ENCODE assay signal across 18 cellular contexts in the genomic region with DNA sequence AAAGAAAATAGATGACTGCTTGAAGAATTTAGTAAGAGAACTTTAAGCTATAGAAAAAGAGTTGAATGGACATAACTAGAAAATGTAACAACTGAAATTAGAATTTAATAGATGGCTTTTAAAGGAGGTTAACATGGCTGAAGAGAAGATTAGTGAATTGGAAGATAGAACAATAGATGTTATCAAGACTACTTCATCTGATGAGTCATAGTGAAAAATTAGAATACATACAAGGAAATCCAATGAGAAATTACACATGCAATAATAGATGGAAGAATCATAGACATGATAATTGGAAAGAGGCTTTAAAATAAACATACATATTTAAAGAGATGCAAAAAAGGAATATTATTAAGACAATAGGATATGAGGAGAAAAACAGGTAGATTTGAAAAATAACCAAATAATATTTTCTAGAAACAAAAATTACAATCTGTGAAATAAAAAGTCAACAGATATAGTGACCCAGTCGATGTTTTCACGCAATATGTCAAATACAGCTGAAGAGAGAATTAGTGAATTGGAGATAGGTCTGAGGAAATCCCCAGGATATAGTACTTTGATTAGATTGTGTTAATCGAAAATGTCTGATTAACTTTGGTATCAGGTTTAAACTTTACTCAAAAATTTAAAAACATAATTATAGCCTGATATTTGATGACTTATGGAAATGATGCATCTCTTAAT. TPM values are rescaled to one million over a fixed set of nuclear protein-coding genes. Genes with fewer than 3 reads are reported as not detected.
DNase-seq lines count a peak whose midpoint lies in the region; ATAC-seq and TF ChIP-seq lines count a peak whose summit lies in the region.
"Had no signal": no experiment of that assay in that cellular context is flagged by ENCODE, and none has a peak within 500 bp of the region (broad histone marks: within the 10 kb centered on the region; RNA-seq: fewer than 3 reads in every experiment).

No MANE protein-coding gene starts in this region.

- TF ChIP-seq CTCF in SK-N-SH (IDR thresholded peaks at IDR 0.05) (no peak), WTC11 (IDR thresholded peaks at IDR 0.05) (no peak), fibroblast of mammary gland (conservative IDR thresholded peaks at IDR 0.05; ENCODE audit: control insufficient read depth, insufficient read depth, low read depth, low read length) (no peak)

- H3K27ac Mint-ChIP-seq in WTC11, result no peak overlapping the region
- H3K27ac Mint-ChIP-seq in naive thymus-derived CD4-positive, alpha-beta T cell, result peak overlapping the region in 1 of 9 donors; percentile 52

- TF ChIP-seq EP300 in SK-N-SH (IDR thresholded peaks at IDR 0.05; ENCODE audit: borderline replicate concordance in 1 of 2, low read depth in 1 of 2, low read length in 1 of 2), result no peak

- CTCF ChIA-PET in SK-N-SH (lab: Yijun Ruan, JAX), result interaction anchor here (0.6 to 7.4 kb wide), 6 partner anchors 12 to 455 kb away, joined by 3 to 31 read pairs (median 10); no protein-coding TSS in a partner anchor
- CTCF ChIA-PET in WTC11 (lab: Charles Lee), result interaction anchor here (0.6 to 2.9 kb wide), 5 partner anchors 49 to 317 kb away, joined by 3 to 14 read pairs (median 4); no protein-coding TSS in a partner anchor
- CTCF ChIA-PET in naive thymus-derived CD4-positive, alpha-beta T cell (lab: Charles Lee), result interaction anchor here (0.7 to 1.4 kb wide), 3 partner anchors 44 to 815 kb away, joined by 3 read pairs; no protein-coding TSS in a partner anchor

- no peak overlapping the region for H3K4me3 Mint-ChIP-seq in WTC11
- H3K4me3 Mint-ChIP-seq in naive thymus-derived CD4-positive, alpha-beta T cell, result no peak overlapping the region

- peaks cover 52% of the 10 kb centered on the region for H3K36me3 Mint-ChIP-seq in WTC11
- H3K36me3 Mint-ChIP-seq in naive thymus-derived CD4-positive, alpha-beta T cell, result peaks cover 20 to 82% (median 56%) of the 10 kb centered on the region in 5 donors

- WGBS in SK-N-SH (ENCODE audit: low lambda C conversion rate), result 56% methylated on average over 3 of the region's 3 CpGs

- intact Hi-C loops in naive thymus-derived CD4-positive, alpha-beta T cell (cut with micrococcal nuclease), result loop anchor here in 1 of 2 donors (10.0 kb wide), 1 partner anchor 292 kb away; no protein-coding TSS in a partner anchor

- POLR2A ChIA-PET in SK-N-SH (lab: Yijun Ruan, JAX) (no interaction called here), WTC11 (lab: Charles Lee) (no interaction called here)
- POLR2A ChIA-PET in naive thymus-derived CD4-positive, alpha-beta T cell (lab: Charles Lee), result interaction anchor here (0.7 to 1.1 kb wide), 2 partner anchors 28 to 151 kb away, joined by 3 read pairs; partner anchors contain the start of gene CAT

- no peaks in the 10 kb centered on the region for H3K9me2 ChIP-seq in SK-N-SH

- no peaks in the 10 kb centered on the region for H3K79me2 ChIP-seq in SK-N-SH (ENCODE audit: insufficient read depth)

- H3K36me3 ChIP-seq in SK-N-SH (replicated peaks in 1 of 2; ENCODE audit: control insufficient read depth in 1 of 2, insufficient read depth in 2 of 2, low read length in 1 of 2), result peaks cover 77 to 84% of the 10 kb centered on the region in 2 experiments
- peaks cover 0 to 77% (median 4%) of the 10 kb centered on the region in 3 experiments for H3K36me3 ChIP-seq in naive thymus-derived CD4-positive, alpha-beta T cell (ENCODE audit: control insufficient read depth in 2 of 3, insufficient read depth in 3 of 3, low read length in 3 of 3)

- H3K27me3 ChIP-seq in SK-N-SH (ENCODE audit: insufficient read depth), result no peaks in the 10 kb centered on the region
- H3K27me3 ChIP-seq in naive thymus-derived CD4-positive, alpha-beta T cell (ENCODE audit: control insufficient read depth in 2 of 2, insufficient read depth in 2 of 2, low read length in 2 of 2), result no peaks in the 10 kb centered on the region

- H3F3A ChIP-seq in SK-N-SH (replicated peaks; ENCODE audit: insufficient read depth), result peaks cover 3% of the 10 kb centered on the region

- no peaks in the 10 kb centered on the region for H3K4me1 ChIP-seq in SK-N-SH (ENCODE audit: control insufficient read depth in 1 of 2, insufficient read depth in 2 of 2, low read depth in 1 of 2, low read length in 1 of 2)
- no peaks in the 10 kb centered on the region for H3K4me1 ChIP-seq in naive thymus-derived CD4-positive, alpha-beta T cell (ENCODE audit: control insufficient read depth in 2 of 2, insufficient read depth in 2 of 2, low read length in 2 of 2)

- H3K9ac ChIP-seq in SK-N-SH, result no peak overlapping the region

- no peak for DNase-seq in SK-N-SH
- DNase-seq in WTC11 (ENCODE audit: low spot score), result no peak
- peak; percentile 7 for DNase-seq in fibroblast of mammary gland (ENCODE audit: low read depth)
- peak; percentile 9 for DNase-seq in renal cortical epithelial cell (ENCODE audit: low read depth)
- no peak for DNase-seq in naive thymus-derived CD4-positive, alpha-beta T cell
- DNase-seq in caudate nucleus (lab: John Stamatoyannopoulos, UW), result no peak
- no peak for DNase-seq in NCI-H345 (lab: John Stamatoyannopoulos, UW)
- DNase-seq: C1 segment of cervical spinal cord, COR-L47, GOT3, NCI-H1048, NCI-H1436 treated with DMSO at 0.1 percent for 48 hours, NCI-H2081 had no signal

- H3K9me3 ChIP-seq in SK-N-SH, result peaks cover 10% of the 10 kb centered on the region
- no peaks in the 10 kb centered on the region for H3K9me3 ChIP-seq in naive thymus-derived CD4-positive, alpha-beta T cell (ENCODE audit: control insufficient read depth in 2 of 3, low read length in 3 of 3)

- H3K4me3 ChIP-seq in SK-N-SH (ENCODE audit: low read depth in 2 of 2, low read length in 1 of 2) (no peak overlapping the region), fibroblast of mammary gland (ENCODE audit: control insufficient read depth, low read depth, low read length) (no peak overlapping the region)
- no peak overlapping the region for H3K4me3 ChIP-seq in naive thymus-derived CD4-positive, alpha-beta T cell (ENCODE audit: low read length)

- H4K20me1 ChIP-seq in SK-N-SH (ENCODE audit: insufficient read depth), result no peaks in the 10 kb centered on the region

- H3K4me1 Mint-ChIP-seq in WTC11, result no peaks in the 10 kb centered on the region
- peaks cover 0 to 11% (median 4%) of the 10 kb centered on the region in 7 donors for H3K4me1 Mint-ChIP-seq in naive thymus-derived CD4-positive, alpha-beta T cell

- H3K27ac ChIP-seq in SK-N-SH (ENCODE audit: low read depth in 2 of 2, low read length in 1 of 2), result no peak overlapping the region
- no peak overlapping the region for H3K27ac ChIP-seq in naive thymus-derived CD4-positive, alpha-beta T cell (ENCODE audit: low read depth, low read length)
- H3K27ac ChIP-seq in caudate nucleus (ENCODE audit: low read depth, low read length), result no peak overlapping the region

- peaks cover 20% of the 10 kb centered on the region for H3K9me3 Mint-ChIP-seq in WTC11
- H3K9me3 Mint-ChIP-seq in naive thymus-derived CD4-positive, alpha-beta T cell, result peaks cover 0 to 21% (median 7%) of the 10 kb centered on the region in 11 donors

- no peak overlapping the region for H3K4me2 ChIP-seq in SK-N-SH

- no peak for ATAC-seq in SK-N-SH treated with all-trans-retinoic acid at 6 μM for 48 hours
- no peak for ATAC-seq in WTC11
- no peak for ATAC-seq in naive thymus-derived CD4-positive, alpha-beta T cell
- ATAC-seq: Panc1 had no signal

- TF ChIP-seq RAD21 in SK-N-SH (IDR thresholded peaks at IDR 0.05; ENCODE audit: low read length), result no peak

- H3K27me3 Mint-ChIP-seq in WTC11 (ENCODE audit: low read depth), result no peaks in the 10 kb centered on the region
- no peaks in the 10 kb centered on the region for H3K27me3 Mint-ChIP-seq in naive thymus-derived CD4-positive, alpha-beta T cell

- no peak overlapping the region for H2AFZ ChIP-seq in SK-N-SH (ENCODE audit: low read depth)

TF ChIP-seq in SK-N-SH treated with all-trans-retinoic acid at 6 μM for 48 hours, 23 proteins besides CTCF, POLR2A, EP300 and RAD21 (continues in another document):
- TF ChIP-seq TCF4 (CRISPR knock-in tag; IDR thresholded peaks at IDR 0.05; ENCODE audit: borderline replicate concordance) (no peak), BACH2 (CRISPR knock-in tag; IDR thresholded peaks at IDR 0.05; ENCODE audit: borderline replicate concordance) (no peak), RARB (CRISPR knock-in tag; IDR thresholded peaks at IDR 0.05) (no peak), ZNF70 (CRISPR knock-in tag; IDR thresholded peaks at IDR 0.05) (no peak), TOX (CRISPR knock-in tag; IDR thresholded peaks at IDR 0.05; ENCODE audit: borderline replicate concordance) (no peak), ZFP30 (CRISPR knock-in tag; IDR thresholded peaks at IDR 0.05) (peak; percentile 99)

TF ChIP-seq in SK-N-SH, 30 proteins besides CTCF, POLR2A, EP300 and RAD21 (continues in another document):
- TF ChIP-seq RFX5 (IDR thresholded peaks at IDR 0.05; ENCODE audit: low read length) (no peak), JUND (IDR thresholded peaks at IDR 0.05) (no peak), TEAD4 (IDR thresholded peaks at IDR 0.05; ENCODE audit: borderline replicate concordance, insufficient read depth) (no peak), TCF12 (IDR thresholded peaks at IDR 0.05) (no peak)

TF ChIP-seq in WTC11, 78 proteins besides CTCF, POLR2A, EP300 and RAD21:
- TF ChIP-seq OVOL2 (CRISPR knock-in tag; IDR thresholded peaks at IDR 0.05; ENCODE audit: borderline replicate concordance), result no peak
- peak; percentile 28; the same call in 1 of the 2 replicates for TF ChIP-seq GTF2I (CRISPR knock-in tag; conservative IDR thresholded peaks at IDR 0.05)

RNA-seq across cellular contexts. Expression of gene CAT, which starts 28.2 kb away (rescaled TPM):
- polyA plus RNA-seq in SK-N-SH (2012; rRNA removed), result 26.6 and 34.3 TPM in 2 replicates
- 24.2 and 30.6 TPM in 2 replicates for polyA plus RNA-seq in SK-N-SH (2012; cell fraction: cytosol; rRNA removed)
- 31.5 and 42.9 TPM in 2 replicates for polyA plus RNA-seq in SK-N-SH (2012; cell fraction: nucleus; rRNA removed)
- total RNA-seq in WTC11 (2021), result 9.3 to 13.2 TPM (median 11.5 TPM) in 3 replicates
- total RNA-seq in renal cortical epithelial cell, result 93.1 and 343 TPM in 2 replicates
- total RNA-seq in naive thymus-derived CD4-positive, alpha-beta T cell, result 10 to 100 TPM; 23.3 to 55.9 (median 42.6) TPM
- polyA plus RNA-seq in naive thymus-derived CD4-positive, alpha-beta T cell, result 100 to 1,000 TPM; 100 to 110 TPM

RNA-seq across cellular contexts. Expression of gene ELF5, which starts 46.6 kb away (rescaled TPM):
- not detected in 2 replicates for polyA plus RNA-seq in SK-N-SH (2012; rRNA removed)
- polyA plus RNA-seq in SK-N-SH (2012; cell fraction: cytosol; rRNA removed), result not detected in 2 replicates
- polyA plus RNA-seq in SK-N-SH (2012; cell fraction: nucleus; rRNA removed), result not detected in 2 replicates
- total RNA-seq in WTC11 (2021) (not detected in 3 replicates), renal cortical epithelial cell (0.35 TPM in 1 of 2 replicates, not detected in the other)
- total RNA-seq in naive thymus-derived CD4-positive, alpha-beta T cell, result not detected
- polyA plus RNA-seq in naive thymus-derived CD4-positive, alpha-beta T cell, result not detected
- total RNA-seq: A172, MCF 10A, SK-MEL-5 had no signal

Comparison
In these comparisons a context has a peak if more than half of its experiments do, and no peak if none do; other contexts are left out.
1. DNase-seq: peak in fibroblast of mammary gland (single experiment) and renal cortical epithelial cell (single experiment); none in SK-N-SH (single experiment), WTC11 (single experiment), naive thymus-derived CD4-positive, alpha-beta T cell (0 of 9), caudate nucleus (0 of 61) and NCI-H345 (single experiment).